ENCODE assay signal across 23 cellular contexts in the genomic region with DNA sequence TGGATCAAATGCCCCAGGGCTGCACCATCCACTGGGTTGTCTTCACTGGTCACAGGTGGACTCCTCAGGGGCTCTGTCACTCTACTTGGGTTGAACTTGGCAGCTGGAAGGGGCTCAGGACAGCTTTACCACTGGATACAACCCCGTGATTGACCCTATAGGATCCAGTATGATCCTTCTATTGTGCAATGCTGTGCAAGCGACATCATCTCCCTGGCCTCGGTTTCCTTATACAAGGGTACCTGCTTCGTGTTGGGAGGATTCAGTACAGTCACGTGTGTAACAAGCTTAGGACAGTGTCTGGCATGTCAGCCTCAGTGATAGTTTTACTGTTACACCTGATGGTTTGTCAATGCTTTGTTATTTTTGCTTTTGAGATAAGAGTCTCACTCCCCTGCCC. TPM values are rescaled to one million over a fixed set of nuclear protein-coding genes. Genes with fewer than 3 reads are reported as not detected.
"Had no signal": no experiment of that assay in that cellular context is flagged by ENCODE, and none has a peak within 500 bp of the region (broad histone marks: within the 10 kb centered on the region; RNA-seq: fewer than 3 reads in every experiment).

No MANE protein-coding gene starts in this region.

- H3K36me3 ChIP-seq: left lung, lower lobe of right lung, ovary, right atrium auricular region, thyroid gland, transverse colon had no signal

- H3K9me3 ChIP-seq: left lung, lower lobe of right lung, ovary, right atrium auricular region, stomach, testis, thyroid gland, transverse colon, upper lobe of left lung had no signal

- H3K27me3 ChIP-seq: left lung, ovary, right atrium auricular region, stomach, testis, thyroid gland, transverse colon, upper lobe of left lung had no signal

- H3K4me1 ChIP-seq: left lung, lower lobe of right lung, stomach, thyroid gland, transverse colon, upper lobe of left lung had no signal

- ATAC-seq: left colon; left lung; lower lobe of right lung; naive thymus-derived CD8-positive, alpha-beta T cell; sciatic nerve; stimulated activated naive B cell treated with anti-CD40 and anti-IgM and Interleukin-4, amounts not matched to agents 10 μg/mL and 1 μg/mL and 100 μg/mL, for 72 hours; stimulated activated naive CD8-positive, alpha-beta T cell treated with anti-CD3 and anti-CD28 coated beads, Interleukin-15, Interleukin-2, amounts not matched to agents 100 U/mL and 50 U/mL, for 24 hours had no signal

- H3K27ac ChIP-seq: left lung, lower lobe of right lung, ovary, right atrium auricular region, skin epidermis, stomach, testis, thyroid gland, transverse colon, upper lobe of left lung had no signal

- DNase-seq: immature natural killer cell; left colon; lower lobe of right lung; mammary epithelial cell; mesenchymal stem cell; naive thymus-derived CD8-positive, alpha-beta T cell; ovary; stimulated activated CD4-positive, alpha-beta T cell treated with anti-CD3 and anti-CD28 coated beads, Interleukin-12 subunit alpha, Interleukin-12 subunit beta, amount 100 ng/mL, for 4 hours; stimulated activated CD4-positive, alpha-beta T cell treated with anti-CD3 and anti-CD28 coated beads, Interleukin-15, amount 100 ng/mL, for 24 hours; stimulated activated CD4-positive, alpha-beta T cell treated with anti-CD3 and anti-CD28 coated beads, Interleukin-2, amount 100 ng/mL, for 24 hours; stimulated activated CD4-positive, alpha-beta T cell treated with anti-CD3 and anti-CD28 coated beads, Interleukin-4, amount 100 ng/mL, for 1 hour; stimulated activated naive B cell treated with anti-CD40 and anti-IgM and Interleukin-4, amounts not matched to agents 10 μg/mL and 1 μg/mL and 100 μg/mL, for 72 hours; stimulated activated naive CD8-positive, alpha-beta T cell treated with anti-CD3 and anti-CD28 coated beads, Interleukin-15, Interleukin-2, amounts not matched to agents 100 U/mL and 50 U/mL, for 24 hours; stomach; testis; thyroid gland; transverse colon; upper lobe of left lung had no signal

- H3K4me3 ChIP-seq: left lung, lower lobe of right lung, ovary, right atrium auricular region, skin epidermis, stomach, testis, thyroid gland, transverse colon, upper lobe of left lung had no signal

RNA-seq across cellular contexts. Expression of gene MGAT3, which starts 24.8 kb away (rescaled TPM):
- total RNA-seq: pulmonary artery endothelial cell had no signal
